ENCODE assay signal across 16 cellular contexts in genomic region chr3:107627962-107628542, GRCh38.
DNase-seq lines count a peak whose midpoint lies in the region; ATAC-seq, FAIRE-seq and TF ChIP-seq lines count a peak whose summit lies in the region.
"Had no signal": no experiment of that assay in that cellular context is flagged by ENCODE, and none has a peak within 500 bp of the region (broad histone marks: within the 10 kb centered on the region; RNA-seq: fewer than 3 reads in every experiment).

No MANE protein-coding gene starts in this region.

- intact Hi-C loops in endothelial cell of umbilical vein (cut with micrococcal nuclease) (no loop called here), testis (cut with DNase I; ENCODE audit: low total_unique reads) (no loop called here), prostate gland (cut with DNase I) (no loop called here), Right ventricle myocardium superior (cut with DNase I) (no loop called here), spleen (cut with DNase I; ENCODE audit: low total_unique reads) (no loop called here)

- no peaks in the 10 kb centered on the region for H3K9me3 ChIP-seq in endothelial cell of umbilical vein (replicated peaks; ENCODE audit: control insufficient read depth, insufficient read depth, low read length)
- no peaks in the 10 kb centered on the region for H3K9me3 ChIP-seq in testis
- H3K9me3 ChIP-seq in prostate gland, result no peaks in the 10 kb centered on the region
- H3K9me3 ChIP-seq in spleen, result no peaks in the 10 kb centered on the region
- H3K9me3 ChIP-seq: psoas muscle, suprapubic skin had no signal

- peak; percentile 29 for DNase-seq in OCI-M1 (lab: John Stamatoyannopoulos, UW)
- DNase-seq in endothelial cell of umbilical vein (ENCODE audit: low read depth, low spot score), result peak; percentile 11
- DNase-seq in testis, result no peak
- DNase-seq in prostate gland (ENCODE audit: low spot score), result no peak
- DNase-seq in Right ventricle myocardium superior, result no peak
- DNase-seq in spleen, result no peak
- DNase-seq: activated CD8-positive, alpha-beta memory T cell treated with anti-CD3 and anti-CD28 coated beads for 24 hours; activated effector memory CD4-positive, alpha-beta T cell treated with Interleukin-2 at 50 U/mL for 16 hours; aorta; kidney glomerular epithelial cell; NCI-H446; psoas muscle; SIG-M5 had no signal

- H2AFZ ChIP-seq in endothelial cell of umbilical vein (ENCODE audit: low read depth, low read length), result no peak overlapping the region

- no peak overlapping the region for H3K9ac ChIP-seq in endothelial cell of umbilical vein (replicated peaks; ENCODE audit: extremely low read depth, insufficient read depth, low read length)

- H3K27me3 ChIP-seq in endothelial cell of umbilical vein (ENCODE audit: control insufficient read depth in 2 of 2, insufficient read depth in 2 of 2, low read length in 2 of 2) (no peaks in the 10 kb centered on the region), testis (no peaks in the 10 kb centered on the region), prostate gland (replicated peaks; ENCODE audit: insufficient read depth) (no peaks in the 10 kb centered on the region), spleen (replicated peaks in 1 of 7) (no peaks in the 10 kb centered on the region)
- H3K27me3 ChIP-seq: suprapubic skin had no signal

- no peaks in the 10 kb centered on the region for H3K9me1 ChIP-seq in endothelial cell of umbilical vein (replicated peaks; ENCODE audit: control insufficient read depth, extremely low read depth, insufficient read depth, low read length)

- dilution Hi-C loops in endothelial cell of umbilical vein (cut with MboI; ENCODE audit: extremely low pct_ligation_motif_present, low sequenced_read_pairs), result no loop called here

- H3K27ac ChIP-seq in 22Rv1 (no peak overlapping the region), endothelial cell of umbilical vein (ENCODE audit: insufficient read depth, low read depth, low read length) (no peak overlapping the region), testis (no peak overlapping the region), prostate gland (no peak overlapping the region), spleen (no peak overlapping the region)
- H3K27ac ChIP-seq: psoas muscle, suprapubic skin had no signal

- TF ChIP-seq CTCF in 22Rv1 (IDR thresholded peaks at IDR 0.05) (peak; percentile 34), GM12872 (IDR thresholded peaks at IDR 0.05; ENCODE audit: insufficient read depth, low read depth, low read length) (0 out of 3 replicates have a peak, but pooled peaks have one; percentile 2), endothelial cell of umbilical vein (IDR thresholded peaks at IDR 0.05; ENCODE audit: extremely low read depth in 1 of 2, insufficient read depth in 1 of 2, low read depth in 1 of 2, low read length in 2 of 2) (no peak), testis (IDR thresholded peaks at IDR 0.05) (no peak), prostate gland (IDR thresholded peaks at IDR 0.05) (no peak), spleen (IDR thresholded peaks at IDR 0.05 in 8 of 11, conservative IDR thresholded peaks at IDR 0.05 in 3 of 11) (no peak)

- no TSS peak for BruUV-seq in endothelial cell of umbilical vein (replicated peaks; lab: Mats Ljungman, UMichigan)

- H3K4me1 ChIP-seq in endothelial cell of umbilical vein (ENCODE audit: control insufficient read depth, extremely low read depth, insufficient read depth, low read length), result no peaks in the 10 kb centered on the region
- H3K4me1 ChIP-seq in testis, result no peaks in the 10 kb centered on the region
- H3K4me1 ChIP-seq in prostate gland (replicated peaks), result no peaks in the 10 kb centered on the region
- peaks cover 2 to 47% (median 38%) of the 10 kb centered on the region in 6 donors for H3K4me1 ChIP-seq in spleen
- H3K4me1 ChIP-seq: psoas muscle, suprapubic skin had no signal

- no peaks in the 10 kb centered on the region for H3K79me2 ChIP-seq in endothelial cell of umbilical vein (ENCODE audit: control insufficient read depth, insufficient read depth, low read length)

- ATAC-seq in Right ventricle myocardium superior (ENCODE audit: poor library complexity), result no peak
- ATAC-seq: psoas muscle had no signal

- no peaks in the 10 kb centered on the region for H4K20me1 ChIP-seq in endothelial cell of umbilical vein (replicated peaks; ENCODE audit: control insufficient read depth, extremely low read depth, insufficient read depth, low read length)

- CTCF ChIA-PET in endothelial cell of umbilical vein (lab: Charles Lee), result interaction anchor here (1.1 to 3.0 kb wide), 4 partner anchors 29 to 53 kb away, joined by 3 to 13 read pairs (median 6); no protein-coding TSS in a partner anchor

- H3K4me3 ChIP-seq in endothelial cell of umbilical vein (replicated peaks in 1 of 3; ENCODE audit: insufficient read depth in 1 of 3, low read depth in 1 of 3, low read length in 3 of 3) (no peak overlapping the region), testis (no peak overlapping the region), prostate gland (no peak overlapping the region), spleen (no peak overlapping the region)
- H3K4me3 ChIP-seq: psoas muscle, suprapubic skin had no signal

- H3K36me3 ChIP-seq in endothelial cell of umbilical vein (ENCODE audit: control insufficient read depth in 2 of 2, extremely low read depth in 1 of 2, insufficient read depth in 2 of 2, low read length in 2 of 2) (no peaks in the 10 kb centered on the region), testis (ENCODE audit: low read depth, missing control alignments) (no peaks in the 10 kb centered on the region), prostate gland (no peaks in the 10 kb centered on the region), spleen (no peaks in the 10 kb centered on the region)
- H3K36me3 ChIP-seq: suprapubic skin had no signal

- no peak for TF ChIP-seq POLR2A in endothelial cell of umbilical vein (IDR thresholded peaks at IDR 0.05; ENCODE audit: low read depth, low read length)
- TF ChIP-seq POLR2A in testis (IDR thresholded peaks at IDR 0.05), result no peak
- no peak for TF ChIP-seq POLR2A in prostate gland (IDR thresholded peaks at IDR 0.05)
- TF ChIP-seq POLR2A in spleen (IDR thresholded peaks at IDR 0.05), result no peak

- H3K4me2 ChIP-seq in endothelial cell of umbilical vein (ENCODE audit: insufficient read depth, low read length), result no peak overlapping the region

- POLR2A ChIA-PET in endothelial cell of umbilical vein (lab: Charles Lee), result no interaction called here

- no peak for FAIRE-seq in endothelial cell of umbilical vein (lab: Jason Lieb, UNC)

TF ChIP-seq in endothelial cell of umbilical vein, 7 proteins besides CTCF, POLR2A, EP300 and RAD21:
- TF ChIP-seq MAX (IDR thresholded peaks at IDR 0.05; ENCODE audit: insufficient read depth, insufficient read length) (no peak), POLR2AphosphoS5 (IDR thresholded peaks at IDR 0.05; ENCODE audit: insufficient read depth, low read depth, low read length) (no peak), GATA2 (IDR thresholded peaks at IDR 0.05; ENCODE audit: insufficient read depth, insufficient read length, low read depth, low read length) (no peak)

Comparison
In these comparisons a context has a peak if more than half of its experiments do, and no peak if none do; other contexts are left out.
1. CTCF ChIP-seq: peak in 22Rv1 (single experiment) and GM12872 (single experiment); none in endothelial cell of umbilical vein (0 of 2), testis (0 of 3), prostate gland (0 of 4) and spleen (0 of 11).
2. DNase-seq: peak in OCI-M1 (single experiment) and endothelial cell of umbilical vein (single experiment); none in testis (single experiment), prostate gland (single experiment), Right ventricle myocardium superior (single experiment) and spleen (single experiment).